ENCODE assay signal across 7 cellular contexts in the genomic region with DNA sequence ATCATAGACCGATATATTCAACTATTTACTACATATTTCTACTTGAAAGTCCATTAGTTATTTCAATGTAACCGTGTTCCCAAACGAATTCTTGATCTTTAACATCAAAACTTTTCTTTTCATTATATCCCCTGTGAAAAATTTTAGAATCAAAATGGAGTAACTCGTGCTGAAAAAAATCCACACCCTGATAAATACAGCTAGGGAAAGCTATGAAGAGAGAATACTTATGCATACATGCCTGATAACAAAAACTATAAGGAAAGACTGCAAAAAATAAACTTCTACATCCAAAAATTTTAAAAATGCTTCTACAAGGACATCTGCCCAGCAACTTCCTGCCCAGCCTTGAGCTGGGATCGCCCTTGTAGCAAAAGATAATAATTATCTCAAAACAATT.
"Had no signal": no experiment of that assay in that cellular context is flagged by ENCODE, and none has a peak within 500 bp of the region (broad histone marks: within the 10 kb centered on the region; RNA-seq: fewer than 3 reads in every experiment).

No MANE protein-coding gene starts in this region.

- H3K4me2 ChIP-seq: KMS-11 had no signal

- DNase-seq: IMR-90, KBM-7, KG1 had no signal

- H3K27ac ChIP-seq: HL-60, KMS-11 had no signal

- H3K9ac ChIP-seq: KMS-11 had no signal

- ATAC-seq: HepG2 had no signal

- FAIRE-seq: HepG2, HTR-8/SVneo had no signal
